ENCODE assay signal across 8 cellular contexts in the genomic region with DNA sequence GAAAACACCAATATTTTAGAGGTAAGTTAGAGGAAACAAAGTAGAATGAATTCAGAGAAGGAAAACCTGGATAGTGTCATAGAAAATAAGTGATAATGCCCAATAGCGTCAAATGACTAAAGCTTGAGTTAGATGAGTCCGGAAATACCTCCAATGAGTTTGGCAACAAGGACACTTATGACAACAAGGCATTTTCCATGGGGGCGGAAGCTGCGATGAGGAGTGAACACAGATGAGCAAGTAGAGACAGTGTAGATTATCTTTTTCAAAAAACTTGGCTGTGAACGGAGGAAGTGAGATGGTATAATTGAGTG. TPM values are rescaled to one million over a fixed set of nuclear protein-coding genes. Genes with fewer than 3 reads are reported as not detected.
DNase-seq lines count a peak whose midpoint lies in the region; ATAC-seq and TF ChIP-seq lines count a peak whose summit lies in the region.

No MANE protein-coding gene starts in this region.

- H3K4me1 ChIP-seq in CD8-positive, alpha-beta T cell (ENCODE audit: insufficient read depth, low read length), result peaks cover 23% of the 10 kb centered on the region
- H3K4me1 ChIP-seq in duodenal mucosa (ENCODE audit: control insufficient read depth in 1 of 2, insufficient read depth in 2 of 2, low read length in 2 of 2), result peaks cover 13 to 14% of the 10 kb centered on the region in 2 donors

- ATAC-seq in CD8-positive, alpha-beta T cell, result no peak
- ATAC-seq in HG02759 (IDR thresholded peaks at IDR 0.05; ENCODE audit: unreplicated experiment), result no peak

- H3K36me3 ChIP-seq in CD8-positive, alpha-beta T cell (ENCODE audit: insufficient read depth, low read length), result no peaks in the 10 kb centered on the region
- H3K36me3 ChIP-seq in MG63 (no peaks in the 10 kb centered on the region), duodenal mucosa (ENCODE audit: control insufficient read depth in 1 of 2, insufficient read depth in 2 of 2, low read length in 2 of 2) (no peaks in the 10 kb centered on the region)

- POLR2A ChIA-PET in CD8-positive, alpha-beta T cell (lab: Charles Lee), result interaction anchor here (1.0 to 1.4 kb wide), 5 partner anchors 16 to 1486 kb away, joined by 3 to 4 read pairs (median 3); a partner anchor contains a TSS

- TF ChIP-seq CTCF in CD8-positive, alpha-beta T cell (IDR thresholded peaks at IDR 0.05), result no peak
- TF ChIP-seq CTCF in neural crest cell (conservative IDR thresholded peaks at IDR 0.05), result no peak

- H3K36me3 Mint-ChIP-seq in CD8-positive, alpha-beta T cell, result peaks cover 8% of the 10 kb centered on the region
- peaks cover 5% of the 10 kb centered on the region for H3K36me3 Mint-ChIP-seq in neural crest cell (ENCODE audit: low read depth)

- intact Hi-C loops in CD8-positive, alpha-beta T cell (cut with DNase I, micrococcal nuclease), result loop anchor here (1.0 to 10.0 kb wide), 13 partner anchors 312 to 1302 kb away; a partner anchor contains a TSS

- no peaks in the 10 kb centered on the region for H3K27me3 ChIP-seq in CD8-positive, alpha-beta T cell (ENCODE audit: insufficient read depth, low read length)
- H3K27me3 ChIP-seq in MG63, result no peaks in the 10 kb centered on the region
- H3K27me3 ChIP-seq in duodenal mucosa (ENCODE audit: control insufficient read depth in 1 of 2, insufficient read depth in 2 of 2, low read length in 2 of 2), result no peaks in the 10 kb centered on the region

- H3K9me3 ChIP-seq in CD8-positive, alpha-beta T cell (ENCODE audit: low read length), result no peaks in the 10 kb centered on the region
- 0 out of 2 replicates have a peak, but pooled peaks cover 4% of the 10 kb centered on the region for H3K9me3 ChIP-seq in MG63
- H3K9me3 ChIP-seq in duodenal mucosa (ENCODE audit: control insufficient read depth in 1 of 2, low read length in 2 of 2), result no peaks in the 10 kb centered on the region

- no peak overlapping the region for H3K27ac ChIP-seq in CD8-positive, alpha-beta T cell (ENCODE audit: low read depth, low read length)
- no peak overlapping the region for H3K27ac ChIP-seq in duodenal mucosa (ENCODE audit: low read depth, low read length)

- no peaks in the 10 kb centered on the region for H3K27me3 Mint-ChIP-seq in CD8-positive, alpha-beta T cell (ENCODE audit: low read depth)
- peaks cover 3% of the 10 kb centered on the region for H3K27me3 Mint-ChIP-seq in neural crest cell (ENCODE audit: low read depth)

- peak overlapping the region in 1 of 2 donors; percentile 97 for H3K9ac ChIP-seq in duodenal mucosa (ENCODE audit: low read depth in 1 of 2, low read length in 2 of 2)

- H3K4me3 Mint-ChIP-seq in CD8-positive, alpha-beta T cell, result peak overlapping the region; percentile 92
- H3K4me3 Mint-ChIP-seq in neural crest cell, result peak overlapping the region; percentile 95

- H3K4me1 Mint-ChIP-seq in CD8-positive, alpha-beta T cell (ENCODE audit: low read depth), result peaks cover 43% of the 10 kb centered on the region
- H3K4me1 Mint-ChIP-seq in neural crest cell, result peaks cover 18% of the 10 kb centered on the region

- H3K4me3 ChIP-seq in CD8-positive, alpha-beta T cell (ENCODE audit: low read depth, low read length), result peak overlapping the region; percentile 85
- H3K4me3 ChIP-seq in MG63 (peak overlapping the region; percentile 88), duodenal mucosa (ENCODE audit: low read depth in 1 of 2, low read length in 2 of 2) (peak overlapping the region; percentile 93 to 95)

- no peak for DNase-seq in CD8-positive, alpha-beta T cell
- DNase-seq in MG63 (no peak), neural crest cell (ENCODE audit: low read depth, low spot score) (no peak), NCI-H1417 treated with DMSO at 0.1 percent for 48 hours (lab: John Stamatoyannopoulos, UW) (no peak), NCI-H510A treated with DMSO at 0.1 percent for 48 hours (lab: John Stamatoyannopoulos, UW) (no peak), cerebellar cortex (ENCODE audit: low spot score) (no peak)

- CTCF ChIA-PET in CD8-positive, alpha-beta T cell (lab: Charles Lee), result no interaction called here

- H3K27ac Mint-ChIP-seq in CD8-positive, alpha-beta T cell, result peak overlapping the region; percentile 97
- peak overlapping the region; percentile 92 for H3K27ac Mint-ChIP-seq in neural crest cell (ENCODE audit: unreplicated experiment)

- H3K9me3 Mint-ChIP-seq in CD8-positive, alpha-beta T cell, result no peaks in the 10 kb centered on the region
- peaks cover 3% of the 10 kb centered on the region for H3K9me3 Mint-ChIP-seq in neural crest cell

RNA-seq across cellular contexts. Expression of a gene that starts 0.4 kb away (rescaled TPM):
- total RNA-seq in CD8-positive, alpha-beta T cell, result 10 to 100 TPM; 13.6 to 13.7 TPM
- 6.3 and 7.1 TPM in 2 replicates for total RNA-seq in MG63 (2014; rRNA removed; shearing (Covaris generic); ENCODE audit: low replicate concordance)
- 18.4 and 20.4 TPM in 2 replicates for total RNA-seq in neural crest cell
